In genomic region chr18:72808688-72809087, GRCh38 we compare ENCODE assay signal across 22 cellular contexts. TPM values are rescaled to one million over a fixed set of nuclear protein-coding genes. Genes with fewer than 3 reads are reported as not detected.
A peak's percentile ranks its signal among the peaks of the same experiment; 100 is the strongest.
DNase-seq lines count a peak whose midpoint lies in the region; ATAC-seq and TF ChIP-seq lines count a peak whose summit lies in the region.
"Had no signal": no experiment of that assay in that cellular context is flagged by ENCODE, and none has a peak within 500 bp of the region (broad histone marks: within the 10 kb centered on the region; RNA-seq: fewer than 3 reads in every experiment).

No MANE protein-coding gene starts in this region.

- DNase-seq in heart right ventricle: peak; percentile 56 to 58
- no peak for DNase-seq in right atrium auricular region (ENCODE audit: low spot score)
- DNase-seq in cerebellar cortex (ENCODE audit: low spot score): peak; percentile 7
- DNase-seq in medulla oblongata (ENCODE audit: extremely low spot score): peak; percentile 73
- DNase-seq in activated CD4-positive, CD25-positive, alpha-beta regulatory T cell (lab: John Stamatoyannopoulos, UW): no peak
- DNase-seq: CD4-positive, alpha-beta memory T cell; COR-L47; DMS53; GDM1; NCI-H1105; NCI-H2029; NCI-H526 treated with DMSO at 0.1 percent for 48 hours; PC-9; SHP77 had no signal

- H3K27ac ChIP-seq in heart right ventricle: no peak overlapping the region
- no peak overlapping the region for H3K27ac ChIP-seq in right atrium auricular region
- H3K27ac ChIP-seq: BLaER1, HL-60, PC-9 had no signal

- H3K4me3 ChIP-seq in heart right ventricle (no peak overlapping the region), right atrium auricular region (no peak overlapping the region)
- H3K4me3 ChIP-seq: BLaER1, GM12878, PC-9 had no signal

- 54 to 66% methylated on average over 2 of the region's 2 CpGs for WGBS in heart right ventricle, 2 donors

- TF ChIP-seq CTCF in heart right ventricle (IDR thresholded peaks at IDR 0.05) (no peak), right atrium auricular region (IDR thresholded peaks at IDR 0.05) (no peak)

- intact Hi-C loops in heart right ventricle (cut with DNase I): no loop called here

- H3K27me3 ChIP-seq in heart right ventricle (peaks cover 0 to 6% (median 0%) of the 10 kb centered on the region in 7 donors), right atrium auricular region (peaks cover 0 to 3% of the 10 kb centered on the region in 2 donors)
- H3K27me3 ChIP-seq: BLaER1 had no signal

- H3K4me1 ChIP-seq in heart right ventricle: peaks cover 0 to 6% (median 0%) of the 10 kb centered on the region in 9 donors
- no peaks in the 10 kb centered on the region for H3K4me1 ChIP-seq in right atrium auricular region
- H3K4me1 ChIP-seq: BLaER1 had no signal

- H3K36me3 ChIP-seq in heart right ventricle (no peaks in the 10 kb centered on the region), right atrium auricular region (no peaks in the 10 kb centered on the region)
- H3K36me3 ChIP-seq: BLaER1 had no signal

- ATAC-seq in heart right ventricle (peak; percentile 47 to 97 (median 72)), GM18502 (IDR thresholded peaks at IDR 0.05; ENCODE audit: poor library complexity, unreplicated experiment) (no peak), GM18517 (IDR thresholded peaks at IDR 0.05; ENCODE audit: unreplicated experiment) (no peak)
- ATAC-seq: GM12878, HCT116 had no signal

- H3K9me3 ChIP-seq in heart right ventricle (peaks cover 0 to 6% (median 0%) of the 10 kb centered on the region in 11 donors), right atrium auricular region (no peaks in the 10 kb centered on the region)
- H3K9me3 ChIP-seq: BLaER1 had no signal

RNA-seq across cellular contexts. Expression of gene NETO1, which starts 59.1 kb away (rescaled TPM):
- total RNA-seq in heart right ventricle (under 1 TPM in 5 of 10 donors, not detected in 5; 0.07 to 0.78 (median 0.56) TPM), right atrium auricular region (1 to 10 TPM in 1 of 2 donors, not detected in 1; 1.5 TPM)
- under 1 TPM in 1 of 2 donors, not detected in 1; 0.38 TPM for polyA plus RNA-seq in heart right ventricle
- total RNA-seq: CD4-positive, alpha-beta memory T cell; GM12878; H4; NCI-H460; PC-9 had no signal
- polyA plus RNA-seq: CD4-positive, alpha-beta memory T cell had no signal

Comparison
In these comparisons a context has a peak if more than half of its experiments do, and no peak if none do; other contexts are left out.
1. DNase-seq: peak in heart right ventricle (2 of 2), cerebellar cortex (single experiment) and medulla oblongata (single experiment); none in right atrium auricular region (single experiment) and activated CD4-positive, CD25-positive, alpha-beta regulatory T cell (0 of 4).
2. ATAC-seq: peak in heart right ventricle (8 of 8); none in GM18502 (single experiment) and GM18517 (single experiment).